ENCODE assay signal across 1 cellular context in the genomic region with DNA sequence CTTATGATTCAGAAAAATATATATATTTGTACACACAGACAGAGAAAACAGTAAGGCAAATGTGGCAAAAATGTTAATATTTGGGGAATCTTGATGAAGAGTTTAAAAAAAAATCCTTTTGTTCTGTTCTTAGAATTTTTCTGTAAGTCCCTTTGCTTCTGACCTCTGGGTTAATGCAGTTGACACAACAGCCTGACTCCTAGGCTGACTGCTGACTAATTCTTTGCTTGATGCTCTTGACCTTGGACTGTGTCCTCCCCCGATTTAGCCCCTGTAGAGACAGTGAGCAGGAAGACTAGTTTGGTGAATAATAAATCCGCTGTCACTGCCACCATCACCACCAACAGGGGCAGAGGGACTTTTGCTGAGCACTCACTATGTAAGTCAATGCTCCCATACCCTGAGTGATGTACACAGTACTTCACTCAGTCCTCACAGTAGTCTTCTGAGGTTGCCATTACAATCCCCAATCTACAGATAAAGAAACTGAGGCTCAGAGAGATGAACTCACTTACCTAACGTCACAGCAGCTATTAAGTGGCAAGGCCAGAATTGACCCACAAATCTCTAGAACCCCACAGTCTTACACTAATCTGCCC.
TF ChIP-seq lines count a peak whose summit lies in the region.

No MANE protein-coding gene starts in this region.

TF ChIP-seq in GM12878, 131 proteins besides CTCF, POLR2A, EP300 and RAD21 (continued from another document):
- TF ChIP-seq, protein P1, sequence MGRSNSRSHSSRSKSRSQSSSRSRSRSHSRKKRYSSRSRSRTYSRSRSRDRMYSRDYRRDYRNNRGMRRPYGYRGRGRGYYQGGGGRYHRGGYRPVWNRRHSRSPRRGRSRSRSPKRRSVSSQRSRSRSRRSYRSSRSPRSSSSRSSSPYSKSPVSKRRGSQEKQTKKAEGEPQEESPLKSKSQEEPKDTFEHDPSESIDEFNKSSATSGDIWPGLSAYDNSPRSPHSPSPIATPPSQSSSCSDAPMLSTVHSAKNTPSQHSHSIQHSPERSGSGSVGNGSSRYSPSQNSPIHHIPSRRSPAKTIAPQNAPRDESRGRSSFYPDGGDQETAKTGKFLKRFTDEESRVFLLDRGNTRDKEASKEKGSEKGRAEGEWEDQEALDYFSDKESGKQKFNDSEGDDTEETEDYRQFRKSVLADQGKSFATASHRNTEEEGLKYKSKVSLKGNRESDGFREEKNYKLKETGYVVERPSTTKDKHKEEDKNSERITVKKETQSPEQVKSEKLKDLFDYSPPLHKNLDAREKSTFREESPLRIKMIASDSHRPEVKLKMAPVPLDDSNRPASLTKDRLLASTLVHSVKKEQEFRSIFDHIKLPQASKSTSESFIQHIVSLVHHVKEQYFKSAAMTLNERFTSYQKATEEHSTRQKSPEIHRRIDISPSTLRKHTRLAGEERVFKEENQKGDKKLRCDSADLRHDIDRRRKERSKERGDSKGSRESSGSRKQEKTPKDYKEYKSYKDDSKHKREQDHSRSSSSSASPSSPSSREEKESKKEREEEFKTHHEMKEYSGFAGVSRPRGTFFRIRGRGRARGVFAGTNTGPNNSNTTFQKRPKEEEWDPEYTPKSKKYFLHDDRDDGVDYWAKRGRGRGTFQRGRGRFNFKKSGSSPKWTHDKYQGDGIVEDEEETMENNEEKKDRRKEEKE (IDR thresholded peaks at IDR 0.05): no peak
- no peak for TF ChIP-seq POLR2AphosphoS2 (IDR thresholded peaks at IDR 0.05; ENCODE audit: low read depth, low read length)
- TF ChIP-seq, protein P2, sequence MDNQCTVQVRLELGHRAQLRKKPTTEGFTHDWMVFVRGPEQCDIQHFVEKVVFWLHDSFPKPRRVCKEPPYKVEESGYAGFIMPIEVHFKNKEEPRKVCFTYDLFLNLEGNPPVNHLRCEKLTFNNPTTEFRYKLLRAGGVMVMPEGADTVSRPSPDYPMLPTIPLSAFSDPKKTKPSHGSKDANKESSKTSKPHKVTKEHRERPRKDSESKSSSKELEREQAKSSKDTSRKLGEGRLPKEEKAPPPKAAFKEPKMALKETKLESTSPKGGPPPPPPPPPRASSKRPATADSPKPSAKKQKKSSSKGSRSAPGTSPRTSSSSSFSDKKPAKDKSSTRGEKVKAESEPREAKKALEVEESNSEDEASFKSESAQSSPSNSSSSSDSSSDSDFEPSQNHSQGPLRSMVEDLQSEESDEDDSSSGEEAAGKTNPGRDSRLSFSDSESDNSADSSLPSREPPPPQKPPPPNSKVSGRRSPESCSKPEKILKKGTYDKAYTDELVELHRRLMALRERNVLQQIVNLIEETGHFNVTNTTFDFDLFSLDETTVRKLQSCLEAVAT (IDR thresholded peaks at IDR 0.05): no peak
- TF ChIP-seq SREBF1 (IDR thresholded peaks at IDR 0.05; ENCODE audit: low read length): no peak
- TF ChIP-seq EGR1 (IDR thresholded peaks at IDR 0.05; ENCODE audit: borderline replicate concordance in 1 of 2, low read depth in 2 of 2, low read length in 2 of 2): no peak
- TF ChIP-seq NR2F1 (conservative IDR thresholded peaks at IDR 0.05): peak; percentile 87
- no peak for TF ChIP-seq MXI1 (IDR thresholded peaks at IDR 0.05; ENCODE audit: low read depth, low read length)
- TF ChIP-seq, protein P3, sequence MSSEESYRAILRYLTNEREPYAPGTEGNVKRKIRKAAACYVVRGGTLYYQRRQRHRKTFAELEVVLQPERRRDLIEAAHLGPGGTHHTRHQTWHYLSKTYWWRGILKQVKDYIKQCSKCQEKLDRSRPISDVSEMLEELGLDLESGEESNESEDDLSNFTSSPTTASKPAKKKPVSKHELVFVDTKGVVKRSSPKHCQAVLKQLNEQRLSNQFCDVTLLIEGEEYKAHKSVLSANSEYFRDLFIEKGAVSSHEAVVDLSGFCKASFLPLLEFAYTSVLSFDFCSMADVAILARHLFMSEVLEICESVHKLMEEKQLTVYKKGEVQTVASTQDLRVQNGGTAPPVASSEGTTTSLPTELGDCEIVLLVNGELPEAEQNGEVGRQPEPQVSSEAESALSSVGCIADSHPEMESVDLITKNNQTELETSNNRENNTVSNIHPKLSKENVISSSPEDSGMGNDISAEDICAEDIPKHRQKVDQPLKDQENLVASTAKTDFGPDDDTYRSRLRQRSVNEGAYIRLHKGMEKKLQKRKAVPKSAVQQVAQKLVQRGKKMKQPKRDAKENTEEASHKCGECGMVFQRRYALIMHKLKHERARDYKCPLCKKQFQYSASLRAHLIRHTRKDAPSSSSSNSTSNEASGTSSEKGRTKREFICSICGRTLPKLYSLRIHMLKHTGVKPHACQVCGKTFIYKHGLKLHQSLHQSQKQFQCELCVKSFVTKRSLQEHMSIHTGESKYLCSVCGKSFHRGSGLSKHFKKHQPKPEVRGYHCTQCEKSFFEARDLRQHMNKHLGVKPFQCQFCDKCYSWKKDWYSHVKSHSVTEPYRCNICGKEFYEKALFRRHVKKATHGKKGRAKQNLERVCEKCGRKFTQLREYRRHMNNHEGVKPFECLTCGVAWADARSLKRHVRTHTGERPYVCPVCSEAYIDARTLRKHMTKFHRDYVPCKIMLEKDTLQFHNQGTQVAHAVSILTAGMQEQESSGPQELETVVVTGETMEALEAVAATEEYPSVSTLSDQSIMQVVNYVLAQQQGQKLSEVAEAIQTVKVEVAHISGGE (CRISPR knock-in tag; IDR thresholded peaks at IDR 0.05): no peak
- no peak for TF ChIP-seq ZNF622 (IDR thresholded peaks at IDR 0.05)
- TF ChIP-seq ZNF24 (IDR thresholded peaks at IDR 0.05): 0 out of 2 replicates have a peak, but pooled peaks have one; percentile 16
- 0 out of 2 replicates have a peak, but pooled peaks have one; percentile 18 for TF ChIP-seq EED (IDR thresholded peaks at IDR 0.05; ENCODE audit: low read depth)
- TF ChIP-seq, protein P4, sequence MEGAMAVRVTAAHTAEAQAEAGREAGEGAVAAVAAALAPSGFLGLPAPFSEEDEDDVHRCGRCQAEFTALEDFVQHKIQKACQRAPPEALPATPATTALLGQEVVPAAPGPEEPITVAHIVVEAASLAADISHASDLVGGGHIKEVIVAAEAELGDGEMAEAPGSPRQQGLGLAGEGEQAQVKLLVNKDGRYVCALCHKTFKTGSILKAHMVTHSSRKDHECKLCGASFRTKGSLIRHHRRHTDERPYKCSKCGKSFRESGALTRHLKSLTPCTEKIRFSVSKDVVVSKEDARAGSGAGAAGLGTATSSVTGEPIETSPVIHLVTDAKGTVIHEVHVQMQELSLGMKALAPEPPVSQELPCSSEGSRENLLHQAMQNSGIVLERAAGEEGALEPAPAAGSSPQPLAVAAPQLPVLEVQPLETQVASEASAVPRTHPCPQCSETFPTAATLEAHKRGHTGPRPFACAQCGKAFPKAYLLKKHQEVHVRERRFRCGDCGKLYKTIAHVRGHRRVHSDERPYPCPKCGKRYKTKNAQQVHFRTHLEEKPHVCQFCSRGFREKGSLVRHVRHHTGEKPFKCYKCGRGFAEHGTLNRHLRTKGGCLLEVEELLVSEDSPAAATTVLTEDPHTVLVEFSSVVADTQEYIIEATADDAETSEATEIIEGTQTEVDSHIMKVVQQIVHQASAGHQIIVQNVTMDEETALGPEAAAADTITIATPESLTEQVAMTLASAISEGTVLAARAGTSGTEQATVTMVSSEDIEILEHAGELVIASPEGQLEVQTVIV (IDR thresholded peaks at IDR 0.05; ENCODE audit: borderline replicate concordance, partially characterized antibody): no peak
- peak; percentile 58; the same call in 1 of the 2 replicates for TF ChIP-seq ESRRA (IDR thresholded peaks at IDR 0.05; ENCODE audit: low read length)
- TF ChIP-seq, protein P5, sequence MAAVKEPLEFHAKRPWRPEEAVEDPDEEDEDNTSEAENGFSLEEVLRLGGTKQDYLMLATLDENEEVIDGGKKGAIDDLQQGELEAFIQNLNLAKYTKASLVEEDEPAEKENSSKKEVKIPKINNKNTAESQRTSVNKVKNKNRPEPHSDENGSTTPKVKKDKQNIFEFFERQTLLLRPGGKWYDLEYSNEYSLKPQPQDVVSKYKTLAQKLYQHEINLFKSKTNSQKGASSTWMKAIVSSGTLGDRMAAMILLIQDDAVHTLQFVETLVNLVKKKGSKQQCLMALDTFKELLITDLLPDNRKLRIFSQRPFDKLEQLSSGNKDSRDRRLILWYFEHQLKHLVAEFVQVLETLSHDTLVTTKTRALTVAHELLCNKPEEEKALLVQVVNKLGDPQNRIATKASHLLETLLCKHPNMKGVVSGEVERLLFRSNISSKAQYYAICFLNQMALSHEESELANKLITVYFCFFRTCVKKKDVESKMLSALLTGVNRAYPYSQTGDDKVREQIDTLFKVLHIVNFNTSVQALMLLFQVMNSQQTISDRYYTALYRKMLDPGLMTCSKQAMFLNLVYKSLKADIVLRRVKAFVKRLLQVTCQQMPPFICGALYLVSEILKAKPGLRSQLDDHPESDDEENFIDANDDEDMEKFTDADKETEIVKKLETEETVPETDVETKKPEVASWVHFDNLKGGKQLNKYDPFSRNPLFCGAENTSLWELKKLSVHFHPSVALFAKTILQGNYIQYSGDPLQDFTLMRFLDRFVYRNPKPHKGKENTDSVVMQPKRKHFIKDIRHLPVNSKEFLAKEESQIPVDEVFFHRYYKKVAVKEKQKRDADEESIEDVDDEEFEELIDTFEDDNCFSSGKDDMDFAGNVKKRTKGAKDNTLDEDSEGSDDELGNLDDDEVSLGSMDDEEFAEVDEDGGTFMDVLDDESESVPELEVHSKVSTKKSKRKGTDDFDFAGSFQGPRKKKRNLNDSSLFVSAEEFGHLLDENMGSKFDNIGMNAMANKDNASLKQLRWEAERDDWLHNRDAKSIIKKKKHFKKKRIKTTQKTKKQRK (IDR thresholded peaks at IDR 0.05; ENCODE audit: low read depth, low read length): no peak
- no peak for TF ChIP-seq RCOR1 (conservative IDR thresholded peaks at IDR 0.05; ENCODE audit: low read depth, low read length)
